ENCODE assay signal across 28 cellular contexts in the genomic region with DNA sequence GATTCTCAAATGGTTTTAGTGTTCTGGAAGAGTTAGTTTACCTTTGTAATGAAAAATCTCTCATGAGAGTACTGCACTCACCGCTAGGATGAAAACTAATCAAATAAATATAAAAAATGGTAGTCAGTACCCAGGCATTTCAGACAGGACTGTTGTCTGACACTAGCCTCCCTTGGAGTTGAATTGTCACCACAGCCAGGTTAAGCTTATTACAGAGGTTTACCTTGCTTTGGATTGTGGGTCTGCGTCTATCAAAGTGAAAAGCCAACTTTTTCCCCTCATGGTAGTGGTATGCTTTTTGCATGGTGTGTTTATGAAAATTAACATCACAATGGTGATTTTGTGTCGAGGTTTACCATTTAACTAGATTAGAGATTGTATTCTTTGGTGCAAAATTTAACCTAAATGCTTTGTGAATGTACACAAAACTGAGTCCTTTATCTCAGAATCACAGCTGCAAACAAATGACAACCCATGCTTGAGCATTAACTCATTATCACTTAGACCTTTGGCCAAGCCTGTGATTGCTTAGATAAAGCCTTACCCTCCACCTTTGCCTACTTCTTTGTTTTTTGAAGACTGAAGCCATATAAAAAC. TPM values are rescaled to one million over a fixed set of nuclear protein-coding genes. Genes with fewer than 3 reads are reported as not detected.
DNase-seq lines count a peak whose midpoint lies in the region; ATAC-seq and TF ChIP-seq lines count a peak whose summit lies in the region.
"Had no signal": no experiment of that assay in that cellular context is flagged by ENCODE, and none has a peak within 500 bp of the region (broad histone marks: within the 10 kb centered on the region; RNA-seq: fewer than 3 reads in every experiment).

No MANE protein-coding gene starts in this region.

- H3K9ac ChIP-seq in IMR-90 (ENCODE audit: low read depth, low read length) (no peak overlapping the region), liver (ENCODE audit: low read depth in 1 of 2, low read length in 2 of 2) (no peak overlapping the region)

- H4K8ac ChIP-seq in IMR-90 (ENCODE audit: low read depth in 2 of 2, low read length in 2 of 2): no peak overlapping the region

- H4K91ac ChIP-seq in IMR-90 (ENCODE audit: insufficient read depth, low read depth, low read length): no peak overlapping the region

- no peak overlapping the region for H3K14ac ChIP-seq in IMR-90 (replicated peaks; ENCODE audit: low read depth, low read length)

- peaks cover 51% of the 10 kb centered on the region for H3K4me1 Mint-ChIP-seq in activated T-cell treated with anti-CD3 and anti-CD28 coated beads, Interleukin-2, amount 50 U/mL, for 72 hours (ENCODE audit: low read depth)

- TF ChIP-seq RAD21 in IMR-90 (IDR thresholded peaks at IDR 0.05; ENCODE audit: low read length): no peak
- TF ChIP-seq RAD21 in liver (IDR thresholded peaks at IDR 0.05): no peak

- H3K79me1 ChIP-seq in IMR-90 (ENCODE audit: low read depth in 1 of 2, low read length in 2 of 2): peaks cover 12 to 56% of the 10 kb centered on the region in 2 experiments

- no CpG with 5 or more reads among the region's 3 CpGs for WGBS in IMR-90 (ENCODE audit: extremely low coverage in 2 of 2, insufficient read length in 1 of 2), 2 experiments
- 50% methylated on average over 3 of the region's 3 CpGs for WGBS in liver
- 48 to 54% methylated on average over 3 of the region's 3 CpGs for WGBS in transverse colon (ENCODE audit: low coverage in 1 of 2), 2 donors

- H4K20me1 ChIP-seq in IMR-90 (ENCODE audit: insufficient read depth, low read length): peaks cover 49% of the 10 kb centered on the region

- TF ChIP-seq CTCF in IMR-90 (conservative IDR thresholded peaks at IDR 0.05; ENCODE audit: low read depth, low read length): no peak
- TF ChIP-seq CTCF in liver (IDR thresholded peaks at IDR 0.05; ENCODE audit: low read depth, low read length, missing input control): no peak
- TF ChIP-seq CTCF in transverse colon (IDR thresholded peaks at IDR 0.05): peak in 1 of 5 experiments; percentile 13

- ATAC-seq in activated T-cell treated with anti-CD3 and anti-CD28 coated beads, Interleukin-2, amount 50 U/mL, for 72 hours (replicated peaks in 1 of 2): no peak
- ATAC-seq in IMR-90 (ENCODE audit: low read depth): no peak
- ATAC-seq in GM21786 (IDR thresholded peaks at IDR 0.05; ENCODE audit: unreplicated experiment): no peak
- ATAC-seq: heart right ventricle; lower lobe of right lung; stimulated activated naive CD8-positive, alpha-beta T cell treated with anti-CD3 and anti-CD28 coated beads, Interleukin-15, Interleukin-2, amounts not matched to agents 100 U/mL and 50 U/mL, for 24 hours had no signal

- no peaks in the 10 kb centered on the region for H3K9me3 Mint-ChIP-seq in activated T-cell treated with anti-CD3 and anti-CD28 coated beads, Interleukin-2, amount 50 U/mL, for 72 hours
- H3K9me3 Mint-ChIP-seq: activated CD4-positive, alpha-beta memory T cell treated with anti-CD3 and anti-CD28 coated beads for 36 hours; dendritic cell treated with granulocyte-macrophage colony-stimulating factor and Interleukin-4, amounts not matched to agents 40 ng/mL and 50 ng/mL, for 4 days had no signal

- in situ Hi-C loops in IMR-90 (cut with MboI; ENCODE audit: low sequenced_read_pairs) (no loop called here), transverse colon (cut with MboI; ENCODE audit: low pct_ligation_motif_present in 1 of 4, low pct_unique_long_range_greater_than_20kb in 1 of 4, low sequenced_read_pairs in 3 of 4) (no loop called here)

- H4K5ac ChIP-seq in IMR-90 (ENCODE audit: low read depth, low read length): no peak overlapping the region

- CTCF ChIA-PET in IMR-90 (lab: Yijun Ruan, JAX): no interaction called here

- no peak overlapping the region for H3K4me2 ChIP-seq in IMR-90 (ENCODE audit: low read depth, low read length)

- H3K4me3 Mint-ChIP-seq in activated T-cell treated with anti-CD3 and anti-CD28 coated beads, Interleukin-2, amount 50 U/mL, for 72 hours: no peak overlapping the region
- H3K4me3 Mint-ChIP-seq: activated CD4-positive, alpha-beta memory T cell treated with anti-CD3 and anti-CD28 coated beads for 36 hours; activated naive CD8-positive, alpha-beta T cell treated with anti-CD3 and anti-CD28 coated beads, Interleukin-2, amount 10 ng/mL, durations not matched to agents 7 days and 5 days; CD14-positive monocyte; dendritic cell treated with granulocyte-macrophage colony-stimulating factor and Interleukin-4, amounts not matched to agents 40 ng/mL and 50 ng/mL, for 4 days had no signal

- H3K9me3 ChIP-seq in IMR-90 (ENCODE audit: control insufficient read depth, insufficient read depth, low read length): no peaks in the 10 kb centered on the region
- H3K9me3 ChIP-seq in liver (ENCODE audit: control insufficient read depth in 4 of 4, low read length in 3 of 4): no peaks in the 10 kb centered on the region
- no peaks in the 10 kb centered on the region for H3K9me3 ChIP-seq in transverse colon
- H3K9me3 ChIP-seq: esophagus muscularis mucosa, lower lobe of right lung, ovary, thoracic aorta, uterus had no signal

- H3K4ac ChIP-seq in IMR-90 (ENCODE audit: low read depth, low read length): no peak overlapping the region

- H3K36me3 ChIP-seq in IMR-90 (ENCODE audit: control insufficient read depth, insufficient read depth, low read length) (no peaks in the 10 kb centered on the region; the same call in 1 of the 2 replicates), liver (ENCODE audit: control insufficient read depth in 4 of 4, insufficient read depth in 3 of 4, low read depth in 1 of 4, low read length in 3 of 4) (peaks cover 0 to 3% (median 0%) of the 10 kb centered on the region in 4 donors), transverse colon (no peaks in the 10 kb centered on the region)
- H3K36me3 ChIP-seq: esophagus muscularis mucosa, lower lobe of right lung, ovary, thoracic aorta, uterus had no signal

- H3K27ac Mint-ChIP-seq in activated T-cell treated with anti-CD3 and anti-CD28 coated beads, Interleukin-2, amount 50 U/mL, for 72 hours: peak overlapping the region; percentile 84
- H3K27ac Mint-ChIP-seq: activated CD4-positive, alpha-beta memory T cell treated with anti-CD3 and anti-CD28 coated beads for 36 hours; activated naive CD8-positive, alpha-beta T cell treated with anti-CD3 and anti-CD28 coated beads, Interleukin-2, amount 10 ng/mL, durations not matched to agents 7 days and 5 days; dendritic cell treated with granulocyte-macrophage colony-stimulating factor and Interleukin-4, amounts not matched to agents 40 ng/mL and 50 ng/mL, for 4 days had no signal

- H2BK5ac ChIP-seq in IMR-90 (ENCODE audit: low read depth, low read length, poor library complexity, severe bottlenecking): peak overlapping the region; percentile 19

- dilution Hi-C loops in IMR-90 (cut with HindIII; ENCODE audit: low sequenced_read_pairs, unreplicated experiment): no loop called here

- no peak overlapping the region for H2BK15ac ChIP-seq in IMR-90 (ENCODE audit: low read depth, low read length)

- H3K36me3 Mint-ChIP-seq in activated T-cell treated with anti-CD3 and anti-CD28 coated beads, Interleukin-2, amount 50 U/mL, for 72 hours (ENCODE audit: insufficient read depth in 2 of 2): peaks cover 0 to 10% of the 10 kb centered on the region in 2 donors

- no peak overlapping the region for H2BK120ac ChIP-seq in IMR-90 (ENCODE audit: low read depth, low read length)

- peaks cover 9% of the 10 kb centered on the region; the same call in 1 of the 2 replicates for H3K9me1 ChIP-seq in IMR-90 (ENCODE audit: insufficient read depth, low read length)

- no peak overlapping the region for H2BK20ac ChIP-seq in IMR-90 (ENCODE audit: low read depth, low read length)

- H3K27me3 ChIP-seq in IMR-90 (ENCODE audit: control insufficient read depth, insufficient read depth, low read length) (no peaks in the 10 kb centered on the region), liver (ENCODE audit: control insufficient read depth in 4 of 4, insufficient read depth in 4 of 4, low read length in 3 of 4) (no peaks in the 10 kb centered on the region), transverse colon (no peaks in the 10 kb centered on the region)
- H3K27me3 ChIP-seq: esophagus muscularis mucosa, heart right ventricle, ovary, uterus had no signal

- no TSS peak for BruUV-seq in IMR-90 (replicated peaks; lab: Mats Ljungman, UMichigan)

- H3K23ac ChIP-seq in IMR-90 (ENCODE audit: low read depth, low read length): peak overlapping the region; percentile 49; the same call in 1 of the 2 replicates

- no peak overlapping the region for H3K4me3 ChIP-seq in IMR-90 (ENCODE audit: insufficient read depth, low read depth, low read length)
- H3K4me3 ChIP-seq in liver (ENCODE audit: low read depth in 1 of 3, low read length in 3 of 3): no peak overlapping the region
- no peak overlapping the region for H3K4me3 ChIP-seq in transverse colon
- H3K4me3 ChIP-seq: esophagus muscularis mucosa, heart right ventricle, lower lobe of right lung, ovary, thoracic aorta, uterus had no signal

- H3K4me1 ChIP-seq in IMR-90 (ENCODE audit: control insufficient read depth, insufficient read depth, low read length): no peaks in the 10 kb centered on the region
- H3K4me1 ChIP-seq in liver (ENCODE audit: control insufficient read depth in 4 of 4, insufficient read depth in 4 of 4, low read length in 3 of 4): peaks cover 9 to 27% (median 14%) of the 10 kb centered on the region in 4 donors
- H3K4me1 ChIP-seq in transverse colon: peaks cover 18 to 70% (median 52%) of the 10 kb centered on the region in 4 donors
- H3K4me1 ChIP-seq: uterus had no signal

- no peak overlapping the region for H2AK9ac ChIP-seq in IMR-90 (replicated peaks; ENCODE audit: low read depth, low read length, poor library complexity)

- TF ChIP-seq POLR2A in IMR-90 (IDR thresholded peaks at IDR 0.05; ENCODE audit: low read depth, low read length): no peak
- no peak for TF ChIP-seq POLR2A in transverse colon (IDR thresholded peaks at IDR 0.05)

- intact Hi-C loops in IMR-90 (cut with micrococcal nuclease) (no loop called here), transverse colon (cut with DNase I; ENCODE audit: low total_unique reads) (no loop called here), head of caudate nucleus (cut with DNase I) (no loop called here)

- no peak overlapping the region for H2AFZ ChIP-seq in IMR-90 (replicated peaks; ENCODE audit: low read length, poor library complexity)

- no peak overlapping the region for H3K56ac ChIP-seq in IMR-90 (ENCODE audit: extremely low read depth, insufficient read depth, low read length)

- POLR2A ChIA-PET in IMR-90 (lab: Charles Lee; ENCODE audit: unreplicated experiment): no interaction called here

- no peaks in the 10 kb centered on the region for H3K27me3 Mint-ChIP-seq in activated T-cell treated with anti-CD3 and anti-CD28 coated beads, Interleukin-2, amount 50 U/mL, for 72 hours (ENCODE audit: low read depth)
- H3K27me3 Mint-ChIP-seq: activated CD4-positive, alpha-beta memory T cell treated with anti-CD3 and anti-CD28 coated beads for 36 hours; activated naive CD8-positive, alpha-beta T cell treated with anti-CD3 and anti-CD28 coated beads, Interleukin-2, amount 10 ng/mL, durations not matched to agents 7 days and 5 days; dendritic cell treated with granulocyte-macrophage colony-stimulating factor and Interleukin-4, amounts not matched to agents 40 ng/mL and 50 ng/mL, for 4 days had no signal

- DNase-seq in activated T-cell treated with anti-CD3 and anti-CD28 coated beads, Interleukin-2, amount 50 U/mL, for 72 hours: no peak
- no peak for DNase-seq in activated T-cell treated with anti-CD3 and anti-CD28 coated beads, Interleukin-2, amount 50 U/mL, for 1 hour
- DNase-seq in IMR-90 (no peak), transverse colon (no peak), head of caudate nucleus (no peak), RPMI8226 (no peak)
- DNase-seq: activated CD4-positive, alpha-beta memory T cell treated with anti-CD3 and anti-CD28 coated beads for 36 hours; activated CD4-positive, alpha-beta T cell treated with anti-CD3 and anti-CD28 coated beads for 1 hour; activated CD8-positive, alpha-beta memory T cell treated with anti-CD3 and anti-CD28 coated beads, Interleukin-2, amount 50 U/mL, for 4 hours; activated naive CD8-positive, alpha-beta T cell treated with anti-CD3 and anti-CD28 coated beads, Interleukin-2, amount 10 ng/mL, durations not matched to agents 7 days and 5 days; DMS 273 treated with DMSO at 0.1 percent for 48 hours; EL; foreskin fibroblast; heart right ventricle; lower lobe of right lung; NCI-H1048; NCI-H1694; ovary; SIG-M5; stimulated activated CD4-positive, alpha-beta T cell treated with anti-CD3 and anti-CD28 coated beads, Interleukin-1b, Interleukin-23, amount 100 ng/mL, for 48 hours; stimulated activated naive CD8-positive, alpha-beta T cell treated with anti-CD3 and anti-CD28 coated beads, Interleukin-15, Interleukin-2, amounts not matched to agents 100 U/mL and 50 U/mL, for 24 hours; uterus had no signal

- no peak overlapping the region for H3K18ac ChIP-seq in IMR-90 (ENCODE audit: low read depth, low read length)

- TF ChIP-seq EP300 in transverse colon (IDR thresholded peaks at IDR 0.05; ENCODE audit: low read depth): no peak

- H3K27ac ChIP-seq in IMR-90 (ENCODE audit: insufficient read depth, low read length): no peak overlapping the region
- no peak overlapping the region for H3K27ac ChIP-seq in liver (ENCODE audit: low read depth in 1 of 2, low read length in 2 of 2)
- H3K27ac ChIP-seq in transverse colon: peak overlapping the region; percentile 15 to 35 (median 24)
- H3K27ac ChIP-seq: heart right ventricle, lower lobe of right lung, ovary, thoracic aorta, uterus had no signal

- H2AK5ac ChIP-seq in IMR-90 (ENCODE audit: low read depth, low read length): no peak overlapping the region

RNA-seq across cellular contexts. Expression of gene RAP1A, which starts 20.1 kb away (rescaled TPM):
- 100 to 1,000 TPM; 216 TPM for total RNA-seq in activated T-cell treated with anti-CD3 and anti-CD28 coated beads, Interleukin-2, amount 50 U/mL, for 72 hours
- total RNA-seq in IMR-90 (2012; rRNA removed) (18.1 and 35.3 TPM in 2 replicates), liver (10 to 100 TPM; 14.2 to 31.4 TPM), transverse colon (10 to 100 TPM; 34.0 to 87.2 (median 57.7) TPM)
- polyA plus RNA-seq in IMR-90 (2012; rRNA removed) (34.4 and 43.6 TPM in 2 replicates), liver (10 to 100 TPM; 23.1 to 28.6 TPM)
- 4.0 and 6.2 TPM in 2 replicates for polyA plus RNA-seq in IMR-90 (2012; cell fraction: cytosol; rRNA removed)
- 0.72 and 9.5 TPM in 2 replicates for polyA plus RNA-seq in IMR-90 (2012; cell fraction: nucleus; rRNA removed; ENCODE audit: low replicate concordance)

Comparison
In these comparisons a context has a peak if more than half of its experiments do, and no peak if none do; other contexts are left out.
1. H3K27ac ChIP-seq: peak in transverse colon (4 of 4); none in IMR-90 (single experiment) and liver (0 of 2).